In the genomic region with DNA sequence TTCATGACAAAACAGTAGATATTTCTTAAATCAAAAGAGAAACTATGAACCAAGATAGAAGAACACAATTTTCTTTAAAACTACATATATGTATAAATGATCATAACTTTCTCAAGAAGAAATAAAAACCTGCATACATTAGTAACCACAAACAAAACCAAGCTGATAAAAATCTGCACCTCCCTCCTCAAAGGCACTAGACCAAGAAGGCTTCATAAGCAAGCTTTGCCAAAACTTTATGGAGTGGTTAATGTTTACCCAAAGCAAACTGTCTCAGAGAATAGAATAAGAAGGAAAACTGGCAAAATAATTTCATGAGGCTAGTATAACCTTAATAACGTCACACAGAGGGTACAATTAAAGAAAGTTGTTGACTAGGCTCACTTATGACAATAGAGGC, we compare ENCODE assay signal across 15 cellular contexts.
"Had no signal": no experiment of that assay in that cellular context is flagged by ENCODE, and none has a peak within 500 bp of the region (broad histone marks: within the 10 kb centered on the region; RNA-seq: fewer than 3 reads in every experiment).

No MANE protein-coding gene starts in this region.

- H3K36me3 ChIP-seq: gastroesophageal sphincter, neutrophil, suprapubic skin had no signal

- H3K9me3 ChIP-seq: gastroesophageal sphincter, neutrophil, suprapubic skin had no signal

- DNase-seq: activated CD4-positive, alpha-beta memory T cell treated with anti-CD3 and anti-CD28 coated beads for 36 hours; activated CD8-positive, alpha-beta memory T cell treated with anti-CD3 and anti-CD28 coated beads, Interleukin-2, amount 10 ng/mL, durations not matched to agents 7 days and 5 days; activated naive CD4-positive, alpha-beta T cell treated with anti-CD3 and anti-CD28 coated beads, Interleukin-2, amount 10 ng/mL, durations not matched to agents 7 days and 5 days; activated T-cell treated with anti-CD3 and anti-CD28 coated beads, Interleukin-2, amount 50 U/mL, for 1 hour; left ventricle myocardium superior; naive thymus-derived CD8-positive, alpha-beta T cell; right cardiac atrium; stimulated activated naive CD8-positive, alpha-beta T cell treated with anti-CD3 and anti-CD28 coated beads, Interleukin-15, Interleukin-2, amounts not matched to agents 100 U/mL and 50 U/mL, for 24 hours; T-helper 1 cell; T1000 had no signal

- H3K4me3 ChIP-seq: gastroesophageal sphincter, smooth muscle cell, suprapubic skin had no signal

- H3K27me3 ChIP-seq: gastroesophageal sphincter, suprapubic skin had no signal

- H3K4me2 ChIP-seq: smooth muscle cell had no signal

- ATAC-seq: activated CD8-positive, alpha-beta memory T cell treated with anti-CD3 and anti-CD28 coated beads, Interleukin-2, amount 10 ng/mL, durations not matched to agents 7 days and 5 days; gastroesophageal sphincter; left ventricle myocardium superior; naive thymus-derived CD8-positive, alpha-beta T cell; right cardiac atrium; stimulated activated naive CD8-positive, alpha-beta T cell treated with anti-CD3 and anti-CD28 coated beads, Interleukin-15, Interleukin-2, amounts not matched to agents 100 U/mL and 50 U/mL, for 24 hours had no signal

- FAIRE-seq: astrocyte had no signal

- H3K4me1 ChIP-seq: suprapubic skin had no signal

- H3K27ac ChIP-seq: gastroesophageal sphincter, neutrophil, suprapubic skin had no signal
